ENCODE assay signal across 14 cellular contexts in the genomic region with DNA sequence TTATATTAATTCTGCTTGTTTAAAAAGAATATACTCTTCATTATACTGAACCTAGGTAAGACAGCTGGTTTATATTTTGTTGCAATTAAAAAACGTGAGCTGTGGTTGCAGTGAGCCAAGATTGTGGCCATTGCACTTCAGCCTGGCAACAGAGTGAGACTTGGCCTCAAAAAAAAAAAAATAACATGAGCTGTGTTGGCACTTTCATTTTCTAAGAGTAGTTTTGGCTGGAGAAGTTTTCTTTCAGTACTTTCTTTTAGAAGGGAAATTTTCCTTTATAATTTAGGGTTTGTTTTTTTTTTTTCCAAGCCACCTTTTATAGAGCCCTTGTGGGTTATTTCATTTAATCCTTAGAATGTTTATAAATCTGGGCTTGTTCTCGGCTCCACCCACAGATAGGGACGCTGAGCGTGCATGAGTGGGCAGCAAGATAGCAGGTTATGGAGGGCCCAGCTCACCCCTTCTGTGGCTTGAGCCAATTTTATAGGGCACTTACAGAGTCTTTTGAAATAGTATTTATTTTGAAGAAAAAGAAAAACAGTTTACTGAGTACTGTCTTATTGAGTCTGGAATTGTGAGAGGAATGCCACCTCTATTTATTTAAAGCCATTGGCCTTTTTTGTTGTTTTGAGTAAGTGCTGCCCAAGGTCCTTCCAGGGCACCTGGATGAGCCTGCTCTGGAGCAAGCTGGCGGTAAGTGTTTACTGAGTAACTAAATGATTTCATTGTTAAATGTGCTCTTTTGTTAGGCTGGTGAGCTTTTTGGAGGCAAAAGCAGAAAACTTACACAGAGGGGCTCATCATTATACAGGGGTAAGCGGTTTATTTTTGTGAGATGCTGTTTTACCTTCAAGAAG.
A peak's percentile ranks its signal among the peaks of the same experiment; 100 is the strongest.
DNase-seq lines count a peak whose midpoint lies in the region; ATAC-seq and TF ChIP-seq lines count a peak whose summit lies in the region.
"Had no signal": no experiment of that assay in that cellular context is flagged by ENCODE, and none has a peak within 500 bp of the region (broad histone marks: within the 10 kb centered on the region; RNA-seq: fewer than 3 reads in every experiment).

No MANE protein-coding gene starts in this region.

- H3K4me3 ChIP-seq in lower lobe of right lung (no peak overlapping the region), upper lobe of left lung (peak overlapping the region in 1 of 4 donors; percentile 10)

- H3K4me3 Mint-ChIP-seq in chondrocyte (ENCODE audit: unreplicated experiment), result no peak overlapping the region
- H3K4me3 Mint-ChIP-seq: activated B cell treated with CpG ODN at 0.5 μM for 24 hours had no signal

- WGBS in upper lobe of left lung, 2 donors, result 41 to 52% methylated on average over 6 of the region's 6 CpGs

- TF ChIP-seq POLR2A in upper lobe of left lung (IDR thresholded peaks at IDR 0.05), result no peak

- H3K27me3 Mint-ChIP-seq in chondrocyte (ENCODE audit: low read depth), result no peaks in the 10 kb centered on the region
- H3K27me3 Mint-ChIP-seq: activated B cell treated with CpG ODN at 0.5 μM for 24 hours had no signal

- peaks cover 9% of the 10 kb centered on the region for H3K4me1 Mint-ChIP-seq in chondrocyte (ENCODE audit: low read depth)
- H3K4me1 Mint-ChIP-seq: activated B cell treated with CpG ODN at 0.5 μM for 24 hours had no signal

- H3K36me3 ChIP-seq in lower lobe of right lung (peaks cover 97% of the 10 kb centered on the region), upper lobe of left lung (peaks cover 0 to 84% (median 55%) of the 10 kb centered on the region in 4 donors)

- ATAC-seq in lower lobe of right lung, result peak; percentile 19 to 77
- ATAC-seq in upper lobe of left lung (ENCODE audit: low FRiP score in 2 of 2), result no peak
- ATAC-seq in GM21390 (IDR thresholded peaks at IDR 0.05; ENCODE audit: unreplicated experiment), result no peak
- ATAC-seq: foreskin keratinocyte had no signal

- H3K9me3 Mint-ChIP-seq in chondrocyte (ENCODE audit: low read depth), result no peaks in the 10 kb centered on the region
- H3K9me3 Mint-ChIP-seq: activated B cell treated with CpG ODN at 0.5 μM for 24 hours had no signal

- peaks cover 16% of the 10 kb centered on the region for H3K4me1 ChIP-seq in lower lobe of right lung
- H3K4me1 ChIP-seq in upper lobe of left lung, result peaks cover 11 to 18% (median 16%) of the 10 kb centered on the region in 4 donors
- H3K4me1 ChIP-seq: foreskin keratinocyte had no signal

- H3K36me3 Mint-ChIP-seq in chondrocyte (ENCODE audit: low read depth), result peaks cover 29% of the 10 kb centered on the region

- H3K27ac ChIP-seq in lower lobe of right lung, result peak overlapping the region; percentile 32
- peak overlapping the region in 3 of 4 donors; percentile 1 to 51 (median 46) for H3K27ac ChIP-seq in upper lobe of left lung
- H3K27ac ChIP-seq: foreskin keratinocyte, neutrophil had no signal

- intact Hi-C loops in lower lobe of right lung (cut with DNase I), result no loop called here

- H3K27me3 ChIP-seq in lower lobe of right lung (ENCODE audit: low read depth) (no peaks in the 10 kb centered on the region), upper lobe of left lung (no peaks in the 10 kb centered on the region)
- H3K27me3 ChIP-seq: foreskin keratinocyte, neutrophil had no signal

- H3K9me3 ChIP-seq in lower lobe of right lung, result no peaks in the 10 kb centered on the region
- H3K9me3 ChIP-seq in upper lobe of left lung, result no peaks in the 10 kb centered on the region
- H3K9me3 ChIP-seq: neutrophil had no signal

- TF ChIP-seq CTCF in chondrocyte (IDR thresholded peaks at IDR 0.05) (no peak), lower lobe of right lung (IDR thresholded peaks at IDR 0.05) (no peak), upper lobe of left lung (IDR thresholded peaks at IDR 0.05) (no peak)

- DNase-seq in NCI-H748 (lab: John Stamatoyannopoulos, UW; ENCODE audit: unreplicated experiment) (peak; percentile 13), NCI-H748 treated with DMSO at 0.1 percent for 48 hours (lab: John Stamatoyannopoulos, UW) (no peak), chondrocyte (ENCODE audit: low spot score) (no peak), lower lobe of right lung (no peak), upper lobe of left lung (no peak), dedifferentiated amniotic fluid mesenchymal stem cell (ENCODE audit: extremely low spot score) (no peak)
- no peak for DNase-seq in stimulated activated CD4-positive, alpha-beta T cell treated with anti-CD3 and anti-CD28 coated beads, Interleukin-15, amount 100 ng/mL, for 24 hours
- DNase-seq: activated B cell treated with CpG ODN at 0.5 μM for 24 hours; activated naive CD4-positive, alpha-beta T cell; foreskin keratinocyte; NCI-H1694; T-helper 1 cell had no signal

- no peak for TF ChIP-seq EP300 in upper lobe of left lung (IDR thresholded peaks at IDR 0.05)

- H3K27ac Mint-ChIP-seq in chondrocyte (ENCODE audit: unreplicated experiment), result peak overlapping the region; percentile 65
- H3K27ac Mint-ChIP-seq: activated B cell treated with CpG ODN at 0.5 μM for 24 hours had no signal

Comparison
In these comparisons a context has a peak if more than half of its experiments do, and no peak if none do; other contexts are left out.
1. ATAC-seq: peak in lower lobe of right lung (2 of 2); none in upper lobe of left lung (0 of 2) and GM21390 (single experiment).